Comparison of ENCODE assay signal across 9 cellular contexts in the genomic region with DNA sequence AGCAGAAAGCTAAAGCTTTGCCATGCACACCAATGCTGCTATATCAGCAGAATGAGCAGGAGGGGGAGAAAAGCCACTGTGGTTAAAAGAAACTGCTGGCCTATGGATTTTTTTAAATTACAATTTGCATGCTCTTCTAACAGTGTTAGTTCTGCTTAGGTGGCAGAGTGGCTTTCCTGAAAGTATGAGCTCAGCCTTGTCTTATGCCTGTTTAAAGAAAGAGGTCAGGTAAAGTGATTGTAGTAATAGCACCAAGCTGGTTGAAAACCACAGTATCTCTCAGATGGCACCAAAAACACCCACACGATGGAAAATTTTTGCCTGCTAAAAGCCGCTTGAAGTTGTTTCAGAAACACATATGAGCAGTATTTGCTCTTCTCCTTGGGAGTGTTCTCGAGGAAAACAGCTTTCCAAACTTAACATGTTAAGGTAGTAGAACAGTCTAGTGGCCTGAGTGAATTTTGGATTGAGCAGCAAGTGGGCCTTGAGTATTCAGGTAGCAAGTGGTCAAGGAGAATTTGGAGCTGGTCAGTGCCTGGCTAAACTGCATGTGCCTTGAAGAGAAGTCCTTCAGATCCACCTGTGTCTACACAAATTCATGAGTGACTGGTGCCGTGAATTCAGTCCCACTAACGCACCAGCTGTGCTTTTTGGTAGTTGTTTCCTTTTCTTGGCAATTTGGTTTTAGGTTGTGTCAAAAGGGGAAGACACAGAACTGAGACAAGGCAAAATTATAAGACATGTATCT. TPM values are rescaled to one million over a fixed set of nuclear protein-coding genes. Genes with fewer than 3 reads are reported as not detected.
DNase-seq lines count a peak whose midpoint lies in the region; ATAC-seq, FAIRE-seq and TF ChIP-seq lines count a peak whose summit lies in the region.
"Had no signal": no experiment of that assay in that cellular context is flagged by ENCODE, and none has a peak within 500 bp of the region (broad histone marks: within the 10 kb centered on the region; RNA-seq: fewer than 3 reads in every experiment).

No MANE protein-coding gene starts in this region.

- intact Hi-C loops in adrenal gland (cut with DNase I), result no loop called here

- H3K9me2 ChIP-seq in hepatocyte (replicated peaks; ENCODE audit: insufficient read depth), result no peaks in the 10 kb centered on the region

- 90% methylated on average over 5 of the region's 5 CpGs for WGBS in hepatocyte (ENCODE audit: low lambda C conversion rate, missing lambda C conversion rate)
- 66 to 86% (median 77%) methylated on average over 5 of the region's 5 CpGs for WGBS in adrenal gland, 4 donors

- no peak overlapping the region for H3K4me2 ChIP-seq in hepatocyte

- H3K36me3 ChIP-seq in SK-N-MC (ENCODE audit: insufficient read depth, low read length), result no peaks in the 10 kb centered on the region
- no peaks in the 10 kb centered on the region for H3K36me3 ChIP-seq in hepatocyte (replicated peaks; ENCODE audit: insufficient read depth, low read depth)
- H3K36me3 ChIP-seq in adrenal gland (replicated peaks in 1 of 2), result no peaks in the 10 kb centered on the region

- no peaks in the 10 kb centered on the region for H3K79me2 ChIP-seq in hepatocyte

- H3K9ac ChIP-seq in SK-N-MC (ENCODE audit: insufficient read length), result peak overlapping the region; percentile 16

- H3K4me3 ChIP-seq in SK-N-MC (peak overlapping the region; percentile 50), hepatocyte (no peak overlapping the region), adrenal gland (no peak overlapping the region)

- TF ChIP-seq CTCF in hepatocyte (IDR thresholded peaks at IDR 0.05; ENCODE audit: poor library complexity) (no peak), D721Med (IDR thresholded peaks at IDR 0.05; ENCODE audit: insufficient read depth, missing control alignments) (no peak), adrenal gland (IDR thresholded peaks at IDR 0.05) (no peak)

- FAIRE-seq in islet of Langerhans (lab: Jason Lieb, UNC) (peak; percentile 86), D721Med (lab: Jason Lieb, UNC) (no peak)
- FAIRE-seq: endometrium had no signal

- no peak for TF ChIP-seq POLR2A in adrenal gland (IDR thresholded peaks at IDR 0.05)

- H4K20me1 ChIP-seq in hepatocyte (ENCODE audit: insufficient read depth, poor library complexity, severe bottlenecking), result no peaks in the 10 kb centered on the region

- DNase-seq in SK-N-MC (ENCODE audit: low read depth, low spot score) (peak; percentile 82), hepatocyte (ENCODE audit: low spot score) (no peak), D721Med (ENCODE audit: insufficient read length, low spot score) (no peak), HuH-7.5 (ENCODE audit: low spot score) (no peak), adrenal gland (no peak)

- no peak overlapping the region for H2AFZ ChIP-seq in hepatocyte

- no peaks in the 10 kb centered on the region for H3K4me1 ChIP-seq in hepatocyte (ENCODE audit: insufficient read depth)
- no peaks in the 10 kb centered on the region for H3K4me1 ChIP-seq in adrenal gland (replicated peaks in 1 of 2)

- no peaks in the 10 kb centered on the region for H3K9me3 ChIP-seq in SK-N-MC (ENCODE audit: low read depth, low read length)
- H3K9me3 ChIP-seq in hepatocyte (ENCODE audit: low read depth), result no peaks in the 10 kb centered on the region
- no peaks in the 10 kb centered on the region for H3K9me3 ChIP-seq in adrenal gland (replicated peaks in 1 of 3)

- H3K27me3 ChIP-seq in hepatocyte, result no peaks in the 10 kb centered on the region
- H3K27me3 ChIP-seq in adrenal gland, result no peaks in the 10 kb centered on the region

- ATAC-seq in GM18858 (IDR thresholded peaks at IDR 0.05; ENCODE audit: unreplicated experiment) (peak; percentile 92), HG02642 (IDR thresholded peaks at IDR 0.05; ENCODE audit: poor library complexity, unreplicated experiment) (peak; percentile 87)

- H3K27ac ChIP-seq in SK-N-MC (peak overlapping the region; percentile 63), hepatocyte (no peak overlapping the region), adrenal gland (peak overlapping the region in 1 of 5 donors; percentile 70)

RNA-seq across cellular contexts. Expression of gene NDUFV2, which starts 19.6 kb away (rescaled TPM):
- 170 and 178 TPM in 2 replicates for total RNA-seq in hepatocyte
- polyA plus RNA-seq in hepatocyte, result 233 and 238 TPM in 2 replicates
- total RNA-seq in adrenal gland, result 100 to 1,000 TPM; 130 to 250 (median 182) TPM
- 100 to 1,000 TPM; 347 to 569 (median 420) TPM for polyA plus RNA-seq in adrenal gland

RNA-seq across cellular contexts. Expression of gene ANKRD12, which starts 53.6 kb away (rescaled TPM):
- total RNA-seq in hepatocyte (28.5 and 29.2 TPM in 2 replicates), adrenal gland (10 to 100 TPM; 19.4 to 56.8 (median 41.1) TPM)
- polyA plus RNA-seq in hepatocyte (34.3 and 39.7 TPM in 2 replicates), adrenal gland (10 to 100 TPM; 14.1 to 91.2 (median 21.2) TPM)
